1 cellular context compared by ENCODE assay signal in the genomic region with DNA sequence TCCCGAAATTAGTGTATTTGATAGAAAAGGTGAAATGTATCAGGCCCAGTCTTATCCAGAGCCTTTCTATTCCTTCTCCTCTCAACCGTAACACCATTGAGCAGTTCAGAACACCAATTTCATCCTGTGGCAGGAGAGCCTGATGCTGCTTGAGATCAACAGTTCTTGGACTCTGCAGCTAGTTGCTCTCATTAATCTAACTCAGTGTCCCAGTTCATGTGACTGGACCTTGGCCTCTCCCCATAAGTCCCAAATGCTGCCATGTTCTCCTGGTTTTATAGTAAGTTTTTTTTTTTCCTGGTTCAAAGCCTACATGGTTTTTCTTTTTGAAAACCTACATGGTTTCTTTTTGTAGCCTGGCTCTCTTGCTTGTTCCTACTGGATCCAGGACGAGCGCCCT.
A peak's percentile ranks its signal among the peaks of the same experiment; 100 is the strongest.
TF ChIP-seq lines count a peak whose summit lies in the region.

No MANE protein-coding gene starts in this region.

TF ChIP-seq in HepG2, 621 proteins besides CTCF, POLR2A, EP300 and RAD21:
- TF ChIP-seq HNF4A (CRISPR knock-in tag; IDR thresholded peaks at IDR 0.05) (peak; percentile 56), PBX2 (CRISPR knock-in tag; IDR thresholded peaks at IDR 0.05) (no peak), ZNF644 (CRISPR knock-in tag; IDR thresholded peaks at IDR 0.05; ENCODE audit: low read depth) (0 out of 2 replicates have a peak, but pooled peaks have one; percentile 43), ZNF704 (CRISPR knock-in tag; IDR thresholded peaks at IDR 0.05; ENCODE audit: borderline replicate concordance) (no peak), ZNF430 (CRISPR knock-in tag; IDR thresholded peaks at IDR 0.05) (no peak), TEF (CRISPR knock-in tag; IDR thresholded peaks at IDR 0.05) (no peak), MIER2 (CRISPR knock-in tag; IDR thresholded peaks at IDR 0.05) (no peak), ZNF816 (CRISPR knock-in tag; IDR thresholded peaks at IDR 0.05; ENCODE audit: borderline replicate concordance) (no peak), ZSCAN20 (CRISPR knock-in tag; IDR thresholded peaks at IDR 0.05; ENCODE audit: borderline replicate concordance) (no peak), ZNF597 (CRISPR knock-in tag; IDR thresholded peaks at IDR 0.05) (no peak), KAT8 (CRISPR knock-in tag; IDR thresholded peaks at IDR 0.05) (no peak), ZBTB7A (CRISPR knock-in tag; IDR thresholded peaks at IDR 0.05) (no peak), THRA (CRISPR knock-in tag; IDR thresholded peaks at IDR 0.05; ENCODE audit: borderline replicate concordance) (no peak), ZBED4 (CRISPR knock-in tag; IDR thresholded peaks at IDR 0.05; ENCODE audit: borderline replicate concordance) (no peak), ZZZ3 (CRISPR knock-in tag; IDR thresholded peaks at IDR 0.05; ENCODE audit: borderline replicate concordance) (no peak)
- TF ChIP-seq, protein P1, sequence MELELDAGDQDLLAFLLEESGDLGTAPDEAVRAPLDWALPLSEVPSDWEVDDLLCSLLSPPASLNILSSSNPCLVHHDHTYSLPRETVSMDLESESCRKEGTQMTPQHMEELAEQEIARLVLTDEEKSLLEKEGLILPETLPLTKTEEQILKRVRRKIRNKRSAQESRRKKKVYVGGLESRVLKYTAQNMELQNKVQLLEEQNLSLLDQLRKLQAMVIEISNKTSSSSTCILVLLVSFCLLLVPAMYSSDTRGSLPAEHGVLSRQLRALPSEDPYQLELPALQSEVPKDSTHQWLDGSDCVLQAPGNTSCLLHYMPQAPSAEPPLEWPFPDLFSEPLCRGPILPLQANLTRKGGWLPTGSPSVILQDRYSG (CRISPR knock-in tag; IDR thresholded peaks at IDR 0.05), result no peak
- TF ChIP-seq, protein P2, sequence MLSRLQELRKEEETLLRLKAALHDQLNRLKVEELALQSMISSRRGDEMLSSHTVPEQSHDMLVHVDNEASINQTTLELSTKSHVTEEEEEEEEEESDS (CRISPR knock-in tag; IDR thresholded peaks at IDR 0.05; ENCODE audit: borderline replicate concordance), result no peak
- TF ChIP-seq, protein P3, sequence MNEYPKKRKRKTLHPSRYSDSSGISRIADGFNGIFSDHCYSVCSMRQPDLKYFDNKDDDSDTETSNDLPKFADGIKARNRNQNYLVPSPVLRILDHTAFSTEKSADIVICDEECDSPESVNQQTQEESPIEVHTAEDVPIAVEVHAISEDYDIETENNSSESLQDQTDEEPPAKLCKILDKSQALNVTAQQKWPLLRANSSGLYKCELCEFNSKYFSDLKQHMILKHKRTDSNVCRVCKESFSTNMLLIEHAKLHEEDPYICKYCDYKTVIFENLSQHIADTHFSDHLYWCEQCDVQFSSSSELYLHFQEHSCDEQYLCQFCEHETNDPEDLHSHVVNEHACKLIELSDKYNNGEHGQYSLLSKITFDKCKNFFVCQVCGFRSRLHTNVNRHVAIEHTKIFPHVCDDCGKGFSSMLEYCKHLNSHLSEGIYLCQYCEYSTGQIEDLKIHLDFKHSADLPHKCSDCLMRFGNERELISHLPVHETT (CRISPR knock-in tag; conservative IDR thresholded peaks at IDR 0.05), result no peak
- TF ChIP-seq, protein P4, sequence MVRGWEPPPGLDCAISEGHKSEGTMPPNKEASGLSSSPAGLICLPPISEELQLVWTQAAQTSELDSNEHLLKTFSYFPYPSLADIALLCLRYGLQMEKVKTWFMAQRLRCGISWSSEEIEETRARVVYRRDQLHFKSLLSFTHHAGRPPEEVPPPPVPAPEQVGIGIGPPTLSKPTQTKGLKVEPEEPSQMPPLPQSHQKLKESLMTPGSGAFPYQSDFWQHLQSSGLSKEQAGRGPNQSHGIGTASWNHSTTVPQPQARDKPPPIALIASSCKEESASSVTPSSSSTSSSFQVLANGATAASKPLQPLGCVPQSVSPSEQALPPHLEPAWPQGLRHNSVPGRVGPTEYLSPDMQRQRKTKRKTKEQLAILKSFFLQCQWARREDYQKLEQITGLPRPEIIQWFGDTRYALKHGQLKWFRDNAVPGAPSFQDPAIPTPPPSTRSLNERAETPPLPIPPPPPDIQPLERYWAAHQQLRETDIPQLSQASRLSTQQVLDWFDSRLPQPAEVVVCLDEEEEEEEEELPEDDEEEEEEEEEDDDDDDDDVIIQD (CRISPR knock-in tag; IDR thresholded peaks at IDR 0.05; ENCODE audit: low read depth), result 0 out of 2 replicates have a peak, but pooled peaks have one; percentile 43
TF ChIP-seq in HepG2: peak in this region for 3.
